In genomic region chr7:106102387-106102966, GRCh38 we compare ENCODE assay signal across 3 cellular contexts.
TF ChIP-seq lines count a peak whose summit lies in the region.

No MANE protein-coding gene starts in this region.

TF ChIP-seq in HepG2, 621 proteins besides CTCF, POLR2A, EP300 and RAD21:
- TF ChIP-seq MAFF (IDR thresholded peaks at IDR 0.05; ENCODE audit: low read depth, low read length) = peak; percentile 80
- peak; percentile 71 to 90 for TF ChIP-seq MAFK (conservative IDR thresholded peaks at IDR 0.05 in 1 of 2, IDR thresholded peaks at IDR 0.05 in 1 of 2; ENCODE audit: low read length in 2 of 2)
- TF ChIP-seq ZBTB21 (CRISPR knock-in tag; IDR thresholded peaks at IDR 0.05) = no peak
- 0 out of 2 replicates have a peak, but pooled peaks have one; percentile 24 for TF ChIP-seq MNT (IDR thresholded peaks at IDR 0.05)

TF ChIP-seq in H1, 55 proteins besides CTCF, POLR2A, EP300 and RAD21:
- TF ChIP-seq KDM4A (IDR thresholded peaks at IDR 0.05; ENCODE audit: low read depth, low read length, severe bottlenecking) (no peak), MAFK (IDR thresholded peaks at IDR 0.05; ENCODE audit: low read depth, low read length) (peak; percentile 43; the same call in 1 of the 2 replicates)
TF ChIP-seq in H1: peak in this region for 1.

TF ChIP-seq in GM12891, 5 proteins besides CTCF, POLR2A, EP300 and RAD21:
- TF ChIP-seq PAX5 (IDR thresholded peaks at IDR 0.05; ENCODE audit: insufficient read depth, low read length, severe bottlenecking) = no peak
- TF ChIP-seq POLR2AphosphoS5 (IDR thresholded peaks at IDR 0.05; ENCODE audit: low read depth, low read length) = no peak
- TF ChIP-seq POU2F2 (IDR thresholded peaks at IDR 0.05; ENCODE audit: low read depth, low read length) = no peak
- no peak for TF ChIP-seq SPI1 (IDR thresholded peaks at IDR 0.05; ENCODE audit: low read depth, low read length)
- TF ChIP-seq TAF1 (IDR thresholded peaks at IDR 0.05; ENCODE audit: low read depth, low read length) = no peak
